ENCODE assay signal across 1 cellular context in the genomic region with DNA sequence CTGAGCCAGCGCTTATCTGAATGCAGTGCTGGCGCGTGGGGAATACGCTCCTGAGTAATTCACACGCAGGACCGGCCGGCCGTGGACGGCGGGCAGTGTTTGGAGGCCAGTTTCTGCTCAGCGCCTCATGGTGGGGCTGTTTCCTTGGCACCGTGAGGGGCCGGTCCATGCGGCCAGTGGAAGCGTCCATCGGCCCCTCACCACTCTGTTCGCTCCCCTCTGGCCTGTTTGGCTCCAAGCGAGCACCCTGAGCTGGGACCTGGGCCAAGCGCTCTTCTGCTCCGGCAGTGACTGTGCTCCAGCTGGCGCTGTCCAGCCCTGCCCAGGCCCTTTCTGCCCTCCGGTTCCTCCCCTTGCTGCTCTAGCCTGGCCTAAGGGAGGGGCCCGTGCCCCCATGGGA.
A peak's percentile ranks its signal among the peaks of the same experiment; 100 is the strongest.
TF ChIP-seq lines count a peak whose summit lies in the region.

No MANE protein-coding gene starts in this region.

TF ChIP-seq in A549, 52 proteins besides CTCF, POLR2A, EP300 and RAD21:
- TF ChIP-seq REST (IDR thresholded peaks at IDR 0.05): peak; percentile 41; the same call in 1 of the 2 replicates
- no peak for TF ChIP-seq HEYL (CRISPR knock-in tag; IDR thresholded peaks at IDR 0.05)
